ENCODE assay signal across 1 cellular context in the genomic region with DNA sequence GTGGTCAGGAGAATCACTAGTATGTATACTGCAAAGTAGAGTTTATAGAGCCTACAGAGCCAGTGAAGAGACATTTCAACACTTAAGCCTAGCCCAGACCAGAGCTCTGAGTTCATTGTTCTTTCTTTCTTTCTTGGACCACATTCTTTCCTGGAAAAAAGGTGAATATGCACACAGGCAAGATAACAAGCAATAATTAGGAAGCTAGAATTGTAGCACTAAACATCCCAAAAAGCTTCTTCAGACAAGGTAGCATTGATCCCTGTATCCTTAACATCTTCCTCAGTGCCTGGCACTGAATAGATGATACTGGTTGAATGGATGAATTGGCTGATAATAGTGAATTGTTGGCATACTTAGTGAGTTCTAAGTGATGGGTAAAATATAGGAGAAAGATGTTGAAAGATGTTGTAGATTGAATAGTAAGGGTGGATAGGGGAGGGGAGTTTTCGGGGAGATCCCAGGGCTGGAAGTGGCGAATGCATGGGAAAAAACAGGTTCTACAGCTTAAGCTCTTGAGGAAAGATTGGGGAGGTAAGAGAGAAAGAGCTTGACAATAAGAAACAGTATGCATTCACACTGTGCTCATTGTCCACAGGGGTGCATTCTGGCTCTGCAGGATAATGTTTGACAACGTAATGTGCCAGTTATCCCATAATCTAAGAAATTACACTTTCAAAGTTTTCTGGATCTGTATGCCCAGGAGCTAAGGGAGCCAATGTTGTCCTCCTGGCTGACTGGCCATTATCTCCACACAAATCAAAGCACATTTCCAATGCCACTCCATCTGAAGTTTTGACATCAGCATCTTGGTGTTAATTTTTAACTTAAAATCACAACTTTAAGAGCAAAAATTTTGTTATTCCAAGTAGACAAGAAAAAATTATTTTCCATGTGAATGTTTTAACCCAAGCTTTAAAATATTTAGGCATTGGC.
TF ChIP-seq lines count a peak whose summit lies in the region.

No MANE protein-coding gene starts in this region.

TF ChIP-seq in A549, 52 proteins besides CTCF, POLR2A, EP300 and RAD21 (continued from another document):
- TF ChIP-seq, protein P1, sequence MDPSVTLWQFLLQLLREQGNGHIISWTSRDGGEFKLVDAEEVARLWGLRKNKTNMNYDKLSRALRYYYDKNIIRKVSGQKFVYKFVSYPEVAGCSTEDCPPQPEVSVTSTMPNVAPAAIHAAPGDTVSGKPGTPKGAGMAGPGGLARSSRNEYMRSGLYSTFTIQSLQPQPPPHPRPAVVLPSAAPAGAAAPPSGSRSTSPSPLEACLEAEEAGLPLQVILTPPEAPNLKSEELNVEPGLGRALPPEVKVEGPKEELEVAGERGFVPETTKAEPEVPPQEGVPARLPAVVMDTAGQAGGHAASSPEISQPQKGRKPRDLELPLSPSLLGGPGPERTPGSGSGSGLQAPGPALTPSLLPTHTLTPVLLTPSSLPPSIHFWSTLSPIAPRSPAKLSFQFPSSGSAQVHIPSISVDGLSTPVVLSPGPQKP (IDR thresholded peaks at IDR 0.05; ENCODE audit: low read depth, low read length): no peak
- TF ChIP-seq NPAS2 (CRISPR knock-in tag; IDR thresholded peaks at IDR 0.05; ENCODE audit: borderline replicate concordance) (no peak), HOXA7 (CRISPR knock-in tag; IDR thresholded peaks at IDR 0.05) (0 out of 2 replicates have a peak, but pooled peaks have one; percentile 53), KDM5A (IDR thresholded peaks at IDR 0.05) (no peak), PHF8 (IDR thresholded peaks at IDR 0.05; ENCODE audit: borderline replicate concordance, low read depth) (no peak), HDAC2 (IDR thresholded peaks at IDR 0.05) (no peak), HMGXB4 (CRISPR knock-in tag; IDR thresholded peaks at IDR 0.05; ENCODE audit: borderline replicate concordance) (0 out of 2 replicates have a peak, but pooled peaks have one; percentile 17), GATA3 (IDR thresholded peaks at IDR 0.05; ENCODE audit: borderline replicate concordance) (peak; percentile 15; the same call in 1 of the 2 replicates), NFE2L2 (conservative IDR thresholded peaks at IDR 0.05; ENCODE audit: low read length) (no peak), TFCP2L1 (CRISPR knock-in tag; IDR thresholded peaks at IDR 0.05) (no peak)
